11 cellular contexts compared by ENCODE assay signal in the genomic region with DNA sequence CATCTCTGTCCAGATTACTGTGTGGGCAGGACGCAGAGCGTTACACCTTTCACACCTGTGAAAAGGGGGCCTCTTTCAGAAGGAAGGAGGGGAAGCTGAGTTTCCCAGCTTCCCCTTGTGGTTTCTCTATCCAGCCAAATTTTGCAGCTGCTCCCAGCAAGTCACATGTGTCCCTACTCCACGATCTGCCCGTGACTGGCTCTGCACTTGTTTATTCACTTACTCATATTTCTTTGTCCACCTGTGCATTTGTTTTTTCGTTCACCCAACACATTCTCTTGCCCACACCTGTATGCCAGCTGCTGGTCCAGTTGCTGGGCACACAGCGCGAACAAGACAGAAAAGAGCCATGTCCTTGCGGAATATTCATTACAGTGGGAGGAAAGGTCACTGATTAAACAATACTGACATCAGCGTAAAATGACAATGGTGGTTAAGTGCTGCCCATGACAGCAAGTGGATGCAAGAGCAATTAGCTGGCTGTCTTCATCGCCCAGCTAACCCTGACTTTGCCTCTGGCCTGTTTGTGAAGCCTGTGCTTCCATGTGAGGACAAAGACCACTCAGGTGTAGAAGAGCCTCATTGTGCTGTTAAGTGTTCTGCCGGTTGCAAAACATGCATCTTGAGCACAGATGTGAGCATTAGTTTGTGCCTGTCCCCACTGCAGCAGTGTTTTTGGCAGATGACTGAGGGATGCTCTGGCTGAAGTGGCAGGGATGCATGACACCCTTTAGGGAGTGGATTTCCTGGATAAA. TPM values are rescaled to one million over a fixed set of nuclear protein-coding genes. Genes with fewer than 3 reads are reported as not detected.
A peak's percentile ranks its signal among the peaks of the same experiment; 100 is the strongest.
DNase-seq lines count a peak whose midpoint lies in the region; ATAC-seq and TF ChIP-seq lines count a peak whose summit lies in the region.
"Had no signal": no experiment of that assay in that cellular context is flagged by ENCODE, and none has a peak within 500 bp of the region (broad histone marks: within the 10 kb centered on the region; RNA-seq: fewer than 3 reads in every experiment).

No MANE protein-coding gene starts in this region.

- TF ChIP-seq CTCF in foreskin fibroblast (IDR thresholded peaks at IDR 0.05; ENCODE audit: low read depth, low read length) (no peak), smooth muscle cell (IDR thresholded peaks at IDR 0.05; ENCODE audit: borderline replicate concordance, insufficient read depth, poor library complexity, severe bottlenecking) (no peak), lower lobe of right lung (IDR thresholded peaks at IDR 0.05) (no peak)

- H3K4me1 ChIP-seq in BLaER1 (peaks cover 31% of the 10 kb centered on the region), smooth muscle cell (ENCODE audit: low read depth) (no peaks in the 10 kb centered on the region), lower lobe of right lung (peaks cover under 1% of the 10 kb centered on the region)

- H3K4me2 ChIP-seq in BLaER1 (peak overlapping the region; percentile 29; the same call in 1 of the 2 replicates), smooth muscle cell (no peak overlapping the region)

- no peaks in the 10 kb centered on the region for H3K27me3 ChIP-seq in BLaER1
- peaks cover 15% of the 10 kb centered on the region for H3K27me3 ChIP-seq in smooth muscle cell (ENCODE audit: low read depth)
- peaks cover 4% of the 10 kb centered on the region for H3K27me3 ChIP-seq in lower lobe of right lung (ENCODE audit: low read depth)
- H3K27me3 ChIP-seq: spleen had no signal

- DNase-seq in NCI-H1417 (lab: John Stamatoyannopoulos, UW) (peak; percentile 67 to 92 (median 84)), NCI-H526 treated with DMSO at 0.1 percent for 48 hours (lab: John Stamatoyannopoulos, UW) (peak; percentile 7), globus pallidus (ENCODE audit: low spot score) (peak; percentile 61), foreskin fibroblast (no peak), smooth muscle cell (lab: John Stamatoyannopoulos, UW; ENCODE audit: unreplicated experiment) (no peak), ecto neural progenitor cell (ENCODE audit: low spot score) (no peak), lower lobe of right lung (no peak)
- DNase-seq: DND-41, spleen, WERI-Rb-1 had no signal

- H3K9me3 ChIP-seq in BLaER1, result no peaks in the 10 kb centered on the region
- H3K9me3 ChIP-seq in smooth muscle cell (replicated peaks; ENCODE audit: low read depth), result no peaks in the 10 kb centered on the region
- H3K9me3 ChIP-seq in lower lobe of right lung, result no peaks in the 10 kb centered on the region
- H3K9me3 ChIP-seq: spleen had no signal

- H3K36me3 ChIP-seq in BLaER1, result no peaks in the 10 kb centered on the region
- no peaks in the 10 kb centered on the region for H3K36me3 ChIP-seq in smooth muscle cell (ENCODE audit: low read depth)
- H3K36me3 ChIP-seq in lower lobe of right lung, result no peaks in the 10 kb centered on the region
- H3K36me3 ChIP-seq: spleen, WERI-Rb-1 had no signal

- H3K4me3 ChIP-seq in BLaER1 (no peak overlapping the region), foreskin fibroblast (ENCODE audit: low read depth in 1 of 2, low read length in 2 of 2) (no peak overlapping the region), smooth muscle cell (no peak overlapping the region), lower lobe of right lung (no peak overlapping the region)
- H3K4me3 ChIP-seq: spleen had no signal

- H3K27ac ChIP-seq in BLaER1 (no peak overlapping the region), smooth muscle cell (ENCODE audit: low read depth) (no peak overlapping the region), lower lobe of right lung (no peak overlapping the region)
- H3K27ac ChIP-seq: spleen, WERI-Rb-1 had no signal

- no peaks in the 10 kb centered on the region for H3F3A ChIP-seq in smooth muscle cell (ENCODE audit: low read depth)

- WGBS in smooth muscle cell (ENCODE audit: low lambda C conversion rate), result 84% methylated on average over 11 of the region's 11 CpGs

- no peak overlapping the region for H2AFZ ChIP-seq in smooth muscle cell (ENCODE audit: low read depth)

- no peak for ATAC-seq in lower lobe of right lung

- H3K79me2 ChIP-seq in smooth muscle cell (ENCODE audit: low read depth), result no peaks in the 10 kb centered on the region

- H3K9ac ChIP-seq in BLaER1, result no peak overlapping the region
- no peak overlapping the region for H3K9ac ChIP-seq in smooth muscle cell (ENCODE audit: low read depth)

- intact Hi-C loops in lower lobe of right lung (cut with DNase I), result no loop called here

- H4K20me1 ChIP-seq in BLaER1 (no peaks in the 10 kb centered on the region), smooth muscle cell (ENCODE audit: low read depth) (no peaks in the 10 kb centered on the region)

RNA-seq across cellular contexts. Expression of a gene that starts 28.6 kb away (rescaled TPM):
- total RNA-seq in smooth muscle cell (6.8 and 12.6 TPM in 2 replicates), lower lobe of right lung (0.77 TPM)
- 5.8 and 7.2 TPM in 2 replicates for polyA plus RNA-seq in smooth muscle cell

Comparison
In these comparisons a context has a peak if more than half of its experiments do, and no peak if none do; other contexts are left out.
1. DNase-seq: peak in NCI-H1417 (3 of 3), NCI-H526 treated with DMSO at 0.1 percent for 48 hours (single experiment) and globus pallidus (single experiment); none in foreskin fibroblast (0 of 2), smooth muscle cell (single experiment), ecto neural progenitor cell (single experiment) and lower lobe of right lung (single experiment).